In genomic region chr1:236323819-236324411, GRCh38 we compare ENCODE assay signal across 36 cellular contexts.
"Had no signal": no experiment of that assay in that cellular context is flagged by ENCODE, and none has a peak within 500 bp of the region (broad histone marks: within the 10 kb centered on the region; RNA-seq: fewer than 3 reads in every experiment).

No MANE protein-coding gene starts in this region.

- H3K36me3 ChIP-seq: MG63 had no signal

- H3K4me3 ChIP-seq: MG63 had no signal

- DNase-seq: Karpas-422, Kasumi-1, MG63, MM.1S, MV-4-11, NCI-H1048, NCI-H1092, NCI-H1092 treated with DMSO at 0.1 percent for 48 hours, NCI-H1105, NCI-H1105 treated with DMSO at 0.1 percent for 48 hours, NCI-H1417, NCI-H1417 treated with DMSO at 0.1 percent for 48 hours, NCI-H1436, NCI-H1436 treated with DMSO at 0.1 percent for 48 hours, NCI-H146, NCI-H1694, NCI-H1694 treated with DMSO at 0.1 percent for 48 hours, NCI-H187, NCI-H187 treated with DMSO at 0.1 percent for 48 hours, NCI-H1930, NCI-H2029, NCI-H2029 treated with DMSO at 0.1 percent for 48 hours, NCI-H2081, NCI-H2081 treated with DMSO at 0.1 percent for 48 hours, NCI-H2107, NCI-H2171, NCI-H2171 treated with DMSO at 0.1 percent for 48 hours, NCI-H2227 treated with DMSO at 0.1 percent for 48 hours, NCI-H226, NCI-H345, NCI-H446, NCI-H446 treated with DMSO at 0.1 percent for 48 hours, NCI-H510A, NCI-H510A treated with DMSO at 0.1 percent for 48 hours, NCI-H524, NCI-H524 treated with DMSO at 0.1 percent for 48 hours had no signal

- H3K27me3 ChIP-seq: MG63 had no signal
